1 cellular context compared by ENCODE assay signal in genomic region chr7:127993317-127993716, GRCh38.
TF ChIP-seq lines count a peak whose summit lies in the region.

No MANE protein-coding gene starts in this region.

TF ChIP-seq in GM23338, 12 proteins besides CTCF, POLR2A, EP300 and RAD21 (continued from another document):
- TF ChIP-seq ETS1 (IDR thresholded peaks at IDR 0.05) (no peak), REST (IDR thresholded peaks at IDR 0.05; ENCODE audit: unreplicated experiment) (no peak), JUNB (IDR thresholded peaks at IDR 0.05; ENCODE audit: unreplicated experiment) (no peak), EZH2 (IDR thresholded peaks at IDR 0.05; ENCODE audit: low read depth, unreplicated experiment) (no peak), NANOG (IDR thresholded peaks at IDR 0.05; ENCODE audit: borderline replicate concordance) (no peak)
TF ChIP-seq in GM23338: peak in this region for 0.
